In genomic region chr1:184406454-184406853, GRCh38 we compare ENCODE assay signal across 22 cellular contexts. TPM values are rescaled to one million over a fixed set of nuclear protein-coding genes. Genes with fewer than 3 reads are reported as not detected.
DNase-seq lines count a peak whose midpoint lies in the region; ATAC-seq and TF ChIP-seq lines count a peak whose summit lies in the region.
"Had no signal": no experiment of that assay in that cellular context is flagged by ENCODE, and none has a peak within 500 bp of the region (broad histone marks: within the 10 kb centered on the region; RNA-seq: fewer than 3 reads in every experiment).

No MANE protein-coding gene starts in this region.

- no peaks in the 10 kb centered on the region for H3K27me3 ChIP-seq in psoas muscle (ENCODE audit: insufficient read depth in 3 of 3, low read length in 2 of 3)
- H3K27me3 ChIP-seq in vagina: no peaks in the 10 kb centered on the region
- H3K27me3 ChIP-seq: BE2C had no signal

- H3K36me3 ChIP-seq in psoas muscle (ENCODE audit: insufficient read depth in 1 of 2, low read depth in 1 of 2) (no peaks in the 10 kb centered on the region), vagina (no peaks in the 10 kb centered on the region)
- H3K36me3 ChIP-seq: BE2C had no signal

- BruUV-seq in Calu3 (replicated peaks; lab: Mats Ljungman, UMichigan): no TSS peak

- no peaks in the 10 kb centered on the region for H3K9me3 Mint-ChIP-seq in Calu3 (ENCODE audit: low read depth, unreplicated experiment)
- H3K9me3 Mint-ChIP-seq in effector memory CD8-positive, alpha-beta T cell: no peaks in the 10 kb centered on the region
- H3K9me3 Mint-ChIP-seq: GM23338 had no signal

- no peak overlapping the region for H3K4me3 ChIP-seq in psoas muscle
- no peak overlapping the region for H3K4me3 ChIP-seq in vagina
- H3K4me3 ChIP-seq: GM12878, GM23338 had no signal

- no peak for DNase-seq in Calu3
- DNase-seq in NCI-H2227 (lab: John Stamatoyannopoulos, UW; ENCODE audit: unreplicated experiment): peak; percentile 31
- DNase-seq in effector memory CD8-positive, alpha-beta T cell: no peak
- DNase-seq in psoas muscle: no peak
- DNase-seq in T-helper 2 cell: no peak
- DNase-seq in vagina (ENCODE audit: extremely low spot score in 2 of 2): no peak
- DNase-seq: BE2C; CD4-positive, CD25-positive, alpha-beta regulatory T cell; DMS 273 treated with DMSO at 0.1 percent for 48 hours; DMS79 treated with DMSO at 0.1 percent for 48 hours; HCEC 1CT; IMR-90; NCI-H1105 treated with DMSO at 0.1 percent for 48 hours; NCI-H2081; NCI-H2171; NCI-H446; NK-92 treated with Interleukin-12 subunit alpha and Interleukin-12 subunit beta, amount 100 ng/mL, for 24 hours had no signal

- no peak overlapping the region for H3K4me3 Mint-ChIP-seq in Calu3 (ENCODE audit: low read depth, unreplicated experiment)
- H3K4me3 Mint-ChIP-seq in effector memory CD8-positive, alpha-beta T cell: no peak overlapping the region
- H3K4me3 Mint-ChIP-seq: CD4-positive, CD25-positive, alpha-beta regulatory T cell; GM23338 had no signal

- TF ChIP-seq POLR2A in vagina (IDR thresholded peaks at IDR 0.05): no peak

- no peaks in the 10 kb centered on the region for H3K27me3 Mint-ChIP-seq in Calu3 (ENCODE audit: unreplicated experiment)
- no peaks in the 10 kb centered on the region for H3K27me3 Mint-ChIP-seq in effector memory CD8-positive, alpha-beta T cell

- no peaks in the 10 kb centered on the region for H3K36me3 Mint-ChIP-seq in Calu3 (ENCODE audit: insufficient read depth, unreplicated experiment)
- H3K36me3 Mint-ChIP-seq in effector memory CD8-positive, alpha-beta T cell (ENCODE audit: insufficient read depth): no peaks in the 10 kb centered on the region
- H3K36me3 Mint-ChIP-seq: CD4-positive, CD25-positive, alpha-beta regulatory T cell had no signal

- H3K4me1 ChIP-seq in psoas muscle: peaks cover 77% of the 10 kb centered on the region
- H3K4me1 ChIP-seq in vagina: peaks cover 55% of the 10 kb centered on the region

- CTCF ChIA-PET in Calu3 (lab: Charles Lee): no interaction called here

- H3K9me3 ChIP-seq in psoas muscle: no peaks in the 10 kb centered on the region
- no peaks in the 10 kb centered on the region for H3K9me3 ChIP-seq in vagina
- H3K9me3 ChIP-seq: BE2C had no signal

- H3K27ac ChIP-seq in psoas muscle (peak overlapping the region; percentile 43), vagina (no peak overlapping the region)
- H3K27ac ChIP-seq: KMS-11 had no signal

- peaks cover 47% of the 10 kb centered on the region for H3K4me1 Mint-ChIP-seq in Calu3 (ENCODE audit: low read depth, unreplicated experiment)
- peaks cover 10 to 61% of the 10 kb centered on the region in 2 donors for H3K4me1 Mint-ChIP-seq in effector memory CD8-positive, alpha-beta T cell (ENCODE audit: low read depth in 2 of 2)
- H3K4me1 Mint-ChIP-seq: CD4-positive, CD25-positive, alpha-beta regulatory T cell had no signal

- intact Hi-C loops in Calu3 (cut with micrococcal nuclease; ENCODE audit: unreplicated experiment) (loop anchor here (5.0 kb wide), 1 partner anchor 76 kb away; no protein-coding TSS in a partner anchor), psoas muscle (cut with DNase I) (no loop called here), vagina (cut with DNase I) (no loop called here)

- TF ChIP-seq CTCF in Calu3 (IDR thresholded peaks at IDR 0.05; ENCODE audit: unreplicated experiment) (no peak), psoas muscle (IDR thresholded peaks at IDR 0.05) (no peak), vagina (IDR thresholded peaks at IDR 0.05) (no peak)

- H3K27ac Mint-ChIP-seq in Calu3 (ENCODE audit: unreplicated experiment): peak overlapping the region; percentile 45
- H3K27ac Mint-ChIP-seq in effector memory CD8-positive, alpha-beta T cell: peak overlapping the region; percentile 55 to 90
- H3K27ac Mint-ChIP-seq: CD4-positive, CD25-positive, alpha-beta regulatory T cell; GM23338 had no signal

- no peak for ATAC-seq in effector memory CD8-positive, alpha-beta T cell (replicated peaks)
- ATAC-seq in psoas muscle: no peak
- ATAC-seq in GM19397 (IDR thresholded peaks at IDR 0.05; ENCODE audit: unreplicated experiment): no peak
- ATAC-seq: GM12878, Panc1 had no signal

RNA-seq across cellular contexts. Expression of gene C1orf21, which starts 19.6 kb away (rescaled TPM):
- 16.9 and 20.6 TPM in 2 replicates for total RNA-seq in Calu3 (2022)
- total RNA-seq in psoas muscle: 100 to 1,000 TPM; 103 to 184 (median 149) TPM
- polyA plus RNA-seq in psoas muscle: 100 to 1,000 TPM in 2 of 3 donors, 10 to 100 TPM in 1; 55.5 to 216 (median 185) TPM
- total RNA-seq in vagina: 24.1 TPM
